ENCODE assay signal across 16 cellular contexts in the genomic region with DNA sequence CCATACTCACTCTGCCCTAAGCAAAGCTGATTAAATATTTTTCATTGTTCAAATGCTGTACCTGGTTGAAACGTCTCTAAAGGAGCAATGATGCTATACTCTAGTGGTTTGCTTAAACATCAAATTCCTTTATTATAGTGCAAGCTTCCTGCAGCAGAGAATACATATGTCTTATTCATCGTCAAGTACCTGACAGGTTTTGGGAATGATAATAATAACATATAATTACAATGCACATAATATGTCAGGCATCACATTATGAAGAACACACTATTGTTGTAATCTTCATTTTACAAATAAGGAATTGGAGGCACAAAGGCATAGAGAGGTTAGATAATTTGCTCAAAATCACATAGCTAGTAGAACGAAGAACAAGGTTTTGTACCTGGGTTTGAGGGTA.
"Had no signal": no experiment of that assay in that cellular context is flagged by ENCODE, and none has a peak within 500 bp of the region (broad histone marks: within the 10 kb centered on the region; RNA-seq: fewer than 3 reads in every experiment).

No MANE protein-coding gene starts in this region.

- DNase-seq: effector memory CD4-positive, alpha-beta T cell; heart left ventricle; hippocampal formation; left colon; left ventricle myocardium superior; mesenchymal stem cell; midbrain; occipital lobe; pancreas; right cardiac atrium; stimulated activated CD4-positive, alpha-beta T cell treated with anti-CD3 and anti-CD28 coated beads, Interleukin-2, amount 100 ng/mL, for 48 hours; stimulated activated naive CD8-positive, alpha-beta T cell treated with anti-CD3 and anti-CD28 coated beads, Interleukin-15, Interleukin-2, amounts not matched to agents 100 U/mL and 50 U/mL, for 24 hours; thyroid gland; uterus had no signal

- ATAC-seq: esophagus mucosa; heart left ventricle; left colon; left ventricle myocardium superior; natural killer cell treated with Interleukin-12 subunit alpha and Interleukin-12 subunit beta and Interleukin-15 and Interleukin-18, amount 100 ng/mL, for 72 hours; pancreas; right cardiac atrium; stimulated activated naive CD8-positive, alpha-beta T cell treated with anti-CD3 and anti-CD28 coated beads, Interleukin-15, Interleukin-2, amounts not matched to agents 100 U/mL and 50 U/mL, for 24 hours had no signal
